ENCODE assay signal across 20 cellular contexts in the genomic region with DNA sequence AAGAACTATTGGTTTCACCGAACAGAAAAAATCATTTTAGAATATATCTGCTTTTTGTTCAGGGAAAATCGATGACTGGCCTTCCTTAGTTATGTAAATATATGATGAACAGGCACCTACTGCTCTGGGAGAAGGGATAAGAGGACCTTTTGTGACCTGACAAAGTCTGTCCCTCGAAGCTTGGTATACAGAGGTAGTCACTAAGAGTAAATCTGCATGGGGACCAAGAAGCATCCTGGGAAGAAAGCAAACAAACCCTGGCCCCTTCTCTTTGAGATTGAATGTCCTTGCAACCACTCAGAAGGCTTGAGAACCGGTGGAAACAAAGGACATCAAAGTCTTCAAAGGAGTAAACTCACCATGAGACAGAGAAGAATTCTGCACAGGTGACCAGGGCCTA. TPM values are rescaled to one million over a fixed set of nuclear protein-coding genes. Genes with fewer than 3 reads are reported as not detected.
"Had no signal": no experiment of that assay in that cellular context is flagged by ENCODE, and none has a peak within 500 bp of the region (broad histone marks: within the 10 kb centered on the region; RNA-seq: fewer than 3 reads in every experiment).

No MANE protein-coding gene starts in this region.

- H3K4me3 Mint-ChIP-seq: activated naive CD4-positive, alpha-beta T cell treated with anti-CD3 and anti-CD28 coated beads for 36 hours; activated naive CD8-positive, alpha-beta T cell treated with anti-CD3 and anti-CD28 coated beads, Interleukin-2, amount 50 U/mL, for 24 hours; activated T-helper 17 cell treated with anti-CD3 and anti-CD28 coated beads, Interleukin-2, amount 50 U/mL, for 72 hours; naive B cell; stimulated activated naive CD8-positive, alpha-beta T cell treated with anti-CD3 and anti-CD28 coated beads, Interleukin-15, Interleukin-2, amounts not matched to agents 100 ng/mL and 50 ng/mL, for 24 hours had no signal

- H3K27ac ChIP-seq: ascending aorta, breast epithelium, foreskin keratinocyte, left lung, sigmoid colon, spleen had no signal

- H3K9me3 ChIP-seq: ascending aorta, breast epithelium, left lung, sigmoid colon, spleen had no signal

- H3K4me1 Mint-ChIP-seq: activated naive CD8-positive, alpha-beta T cell treated with anti-CD3 and anti-CD28 coated beads, Interleukin-2, amount 50 U/mL, for 24 hours; activated T-helper 17 cell treated with anti-CD3 and anti-CD28 coated beads, Interleukin-2, amount 50 U/mL, for 72 hours; naive B cell had no signal

- H3K9me3 Mint-ChIP-seq: activated naive CD4-positive, alpha-beta T cell treated with anti-CD3 and anti-CD28 coated beads for 36 hours; activated naive CD8-positive, alpha-beta T cell treated with anti-CD3 and anti-CD28 coated beads, Interleukin-2, amount 50 U/mL, for 24 hours; activated T-helper 17 cell treated with anti-CD3 and anti-CD28 coated beads, Interleukin-2, amount 50 U/mL, for 72 hours; naive B cell; stimulated activated naive CD8-positive, alpha-beta T cell treated with anti-CD3 and anti-CD28 coated beads, Interleukin-15, Interleukin-2, amounts not matched to agents 100 ng/mL and 50 ng/mL, for 24 hours had no signal

- H3K36me3 ChIP-seq: ascending aorta, breast epithelium, left lung, sigmoid colon, spleen had no signal

- H3K27me3 Mint-ChIP-seq: activated naive CD8-positive, alpha-beta T cell treated with anti-CD3 and anti-CD28 coated beads, Interleukin-2, amount 50 U/mL, for 24 hours; activated T-helper 17 cell treated with anti-CD3 and anti-CD28 coated beads, Interleukin-2, amount 50 U/mL, for 72 hours; stimulated activated naive CD8-positive, alpha-beta T cell treated with anti-CD3 and anti-CD28 coated beads, Interleukin-15, Interleukin-2, amounts not matched to agents 100 ng/mL and 50 ng/mL, for 24 hours had no signal

- ATAC-seq: activated naive CD8-positive, alpha-beta T cell treated with anti-CD3 and anti-CD28 coated beads, Interleukin-2, amount 50 U/mL, for 24 hours; activated T-helper 17 cell treated with anti-CD3 and anti-CD28 coated beads, Interleukin-2, amount 50 U/mL, for 72 hours; foreskin keratinocyte; left lung had no signal

- DNase-seq: activated CD4-positive, CD25-positive, alpha-beta regulatory T cell treated with anti-CD3 and anti-CD28 coated beads, Interleukin-2, amount 50 U/mL, for 72 hours; activated naive CD4-positive, alpha-beta T cell treated with anti-CD3 and anti-CD28 coated beads for 36 hours; activated naive CD8-positive, alpha-beta T cell treated with anti-CD3 and anti-CD28 coated beads, Interleukin-2, amount 50 U/mL, for 24 hours; cerebellar nuclear complex; effector CD8-positive, alpha-beta T cell; foreskin keratinocyte; kidney; left lung; mammary epithelial cell; naive B cell; nucleus accumbens; sigmoid colon; T-helper 1 cell; T1000 had no signal

- H3K27me3 ChIP-seq: ascending aorta, breast epithelium, foreskin keratinocyte, left lung, sigmoid colon, spleen had no signal

- H3K4me3 ChIP-seq: ascending aorta, breast epithelium, left lung, sigmoid colon, spleen had no signal

- H3K27ac Mint-ChIP-seq: activated naive CD4-positive, alpha-beta T cell treated with anti-CD3 and anti-CD28 coated beads for 36 hours; activated naive CD8-positive, alpha-beta T cell treated with anti-CD3 and anti-CD28 coated beads, Interleukin-2, amount 50 U/mL, for 24 hours; activated T-helper 17 cell treated with anti-CD3 and anti-CD28 coated beads, Interleukin-2, amount 50 U/mL, for 72 hours; naive B cell; stimulated activated naive CD8-positive, alpha-beta T cell treated with anti-CD3 and anti-CD28 coated beads, Interleukin-15, Interleukin-2, amounts not matched to agents 100 ng/mL and 50 ng/mL, for 24 hours had no signal

- H3K36me3 Mint-ChIP-seq: naive B cell had no signal

- H3K4me1 ChIP-seq: ascending aorta, breast epithelium, foreskin keratinocyte, left lung, sigmoid colon, spleen had no signal

RNA-seq across cellular contexts. Expression of gene SKIDA1, which starts 52.3 kb away (rescaled TPM):
- total RNA-seq: ascending aorta, mononuclear cell had no signal
